ENCODE assay signal across 29 cellular contexts in the genomic region with DNA sequence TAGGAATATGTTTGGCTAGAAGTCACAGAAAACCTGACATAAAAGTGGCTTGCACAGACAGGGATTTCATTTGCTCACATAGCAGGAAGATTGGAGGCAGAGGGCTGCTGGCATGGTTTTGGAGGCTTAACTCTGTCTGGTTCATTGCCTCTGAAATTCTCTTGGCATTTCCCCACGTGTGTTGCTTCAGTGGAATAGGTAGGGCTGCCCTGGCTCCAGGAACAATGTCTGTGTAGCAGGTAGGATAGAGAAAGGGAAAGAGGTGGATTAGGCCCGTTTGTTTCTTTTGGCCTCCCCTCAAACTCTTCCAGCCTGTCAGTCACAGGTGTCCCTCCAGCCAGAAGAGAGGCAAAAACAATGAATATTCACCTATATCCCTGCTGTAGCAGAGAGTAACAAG.
"Had no signal": no experiment of that assay in that cellular context is flagged by ENCODE, and none has a peak within 500 bp of the region (broad histone marks: within the 10 kb centered on the region; RNA-seq: fewer than 3 reads in every experiment).

No MANE protein-coding gene starts in this region.

- ATAC-seq: activated CD4-positive, CD25-positive, alpha-beta regulatory T cell treated with anti-CD3 and anti-CD28 coated beads, Interleukin-2, amount 50 U/mL, for 24 hours; activated CD8-positive, alpha-beta T cell treated with anti-CD3 and anti-CD28 coated beads for 36 hours; activated T-cell treated with anti-CD3 and anti-CD28 coated beads, Interleukin-2, amount 50 U/mL, for 4 hours; activated T-helper 17 cell treated with anti-CD3 and anti-CD28 coated beads, Interleukin-2, amount 50 U/mL, for 72 hours; body of pancreas; foreskin keratinocyte; gastrocnemius medialis; T-helper 17 cell had no signal

- DNase-seq: activated B cell treated with CpG ODN at 0.5 μM for 24 hours; activated CD4-positive, alpha-beta T cell treated with anti-CD3 and anti-CD28 coated beads for 48 hours; activated CD4-positive, alpha-beta T cell treated with anti-CD3 and anti-CD28 coated beads, Interleukin-2, amount 50 U/mL, for 1 hour; activated CD4-positive, alpha-beta T cell treated with anti-CD3 and anti-CD28 coated beads, Interleukin-2, amount 50 U/mL, for 48 hours; activated CD8-positive, alpha-beta memory T cell treated with anti-CD3 and anti-CD28 coated beads for 24 hours; activated CD8-positive, alpha-beta T cell treated with anti-CD3 and anti-CD28 coated beads for 36 hours; activated effector memory CD4-positive, alpha-beta T cell treated with Interleukin-2 at 50 U/mL for 16 hours; activated gamma-delta T cell treated with Interleukin-2 at 50 U/mL for 16 hours; activated naive CD4-positive, alpha-beta T cell treated with anti-CD3 and anti-CD28 coated beads, Interleukin-2, amount 50 U/mL, for 16 hours; activated naive CD4-positive, alpha-beta T cell treated with Interleukin-2 at 50 U/mL for 16 hours; activated T-cell treated with anti-CD3 and anti-CD28 coated beads, Interleukin-2, amount 50 U/mL, for 4 hours; amniotic stem cell; anterior cingulate cortex; body of pancreas; central memory CD4-positive, alpha-beta T cell; cerebellar nuclear complex; colonic mucosa; dorsolateral prefrontal cortex; effector memory CD4-positive, alpha-beta T cell; endodermal cell; foreskin keratinocyte; gastrocnemius medialis; glutamatergic neuron; T-helper 1 cell; T-helper 17 cell; T1000; WERI-Rb-1 had no signal
